ENCODE assay signal across 17 cellular contexts in the genomic region with DNA sequence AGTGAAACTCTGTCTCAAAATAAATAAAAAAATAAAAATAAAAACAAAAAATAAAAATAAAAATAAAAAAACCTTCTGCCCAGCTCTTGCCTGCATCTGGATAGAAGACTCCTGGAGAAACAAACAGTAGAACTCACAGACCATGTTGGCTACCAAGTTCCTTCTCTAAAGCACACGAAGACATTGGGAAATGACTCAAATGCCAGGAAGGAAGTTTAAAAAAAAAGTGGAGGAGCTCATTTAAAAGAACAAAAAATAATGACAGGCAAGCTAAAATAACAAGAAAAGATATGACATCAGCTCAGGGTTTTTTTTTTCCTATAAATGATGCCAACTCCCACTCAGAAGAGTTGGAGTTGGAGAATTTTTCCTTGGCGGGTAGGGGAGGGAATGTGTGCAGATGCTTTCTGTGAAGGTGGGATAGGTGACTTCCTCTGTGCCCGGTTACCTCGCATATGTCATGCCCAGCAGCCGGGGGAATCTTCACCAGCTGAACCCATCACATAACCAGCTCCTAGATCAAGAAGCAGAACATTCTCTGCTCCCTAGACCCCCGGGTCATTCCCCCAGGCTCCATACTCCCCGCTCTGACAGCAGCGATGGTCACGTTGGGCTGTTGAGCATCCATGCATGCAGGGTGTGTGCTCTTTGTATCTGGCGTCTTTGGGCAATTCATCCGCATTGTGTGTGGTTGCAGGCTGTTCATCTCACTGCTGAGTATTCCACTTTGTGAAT. TPM values are rescaled to one million over a fixed set of nuclear protein-coding genes. Genes with fewer than 3 reads are reported as not detected.
A peak's percentile ranks its signal among the peaks of the same experiment; 100 is the strongest.
DNase-seq lines count a peak whose midpoint lies in the region; ATAC-seq and TF ChIP-seq lines count a peak whose summit lies in the region.
"Had no signal": no experiment of that assay in that cellular context is flagged by ENCODE, and none has a peak within 500 bp of the region (broad histone marks: within the 10 kb centered on the region; RNA-seq: fewer than 3 reads in every experiment).

No MANE protein-coding gene starts in this region.

- no peaks in the 10 kb centered on the region for H3K36me3 Mint-ChIP-seq in activated CD4-positive, alpha-beta T cell treated with anti-CD3 and anti-CD28 coated beads, Interleukin-2, amount 10 ng/mL, durations not matched to agents 7 days and 5 days (ENCODE audit: low read depth)
- H3K36me3 Mint-ChIP-seq: activated naive CD4-positive, alpha-beta T cell treated with anti-CD3 and anti-CD28 coated beads, Interleukin-2, amount 10 ng/mL, durations not matched to agents 7 days and 5 days; stimulated activated memory B cell treated with anti-CD40 and anti-IgM and Interleukin-4, amounts not matched to agents 10 μg/mL and 1 μg/mL and 100 μg/mL, for 72 hours had no signal

- intact Hi-C loops in adrenal gland (cut with DNase I) (no loop called here), spleen (cut with DNase I; ENCODE audit: low total_unique reads) (no loop called here)

- no peaks in the 10 kb centered on the region for H3K9me3 ChIP-seq in adrenal gland (replicated peaks in 1 of 3)
- H3K9me3 ChIP-seq in right atrium auricular region, result no peaks in the 10 kb centered on the region
- no peaks in the 10 kb centered on the region for H3K9me3 ChIP-seq in spleen
- H3K9me3 ChIP-seq: mucosa of descending colon had no signal

- no peak overlapping the region for H3K4me3 Mint-ChIP-seq in activated CD4-positive, alpha-beta T cell treated with anti-CD3 and anti-CD28 coated beads, Interleukin-2, amount 10 ng/mL, durations not matched to agents 7 days and 5 days
- H3K4me3 Mint-ChIP-seq: activated naive CD4-positive, alpha-beta T cell treated with anti-CD3 and anti-CD28 coated beads, Interleukin-2, amount 10 ng/mL, durations not matched to agents 7 days and 5 days; central memory CD8-positive, alpha-beta T cell; stimulated activated memory B cell treated with anti-CD40 and anti-IgM and Interleukin-4, amounts not matched to agents 10 μg/mL and 1 μg/mL and 100 μg/mL, for 72 hours had no signal

- no peaks in the 10 kb centered on the region for H3K4me1 Mint-ChIP-seq in activated CD4-positive, alpha-beta T cell treated with anti-CD3 and anti-CD28 coated beads, Interleukin-2, amount 10 ng/mL, durations not matched to agents 7 days and 5 days
- H3K4me1 Mint-ChIP-seq: activated naive CD4-positive, alpha-beta T cell treated with anti-CD3 and anti-CD28 coated beads, Interleukin-2, amount 10 ng/mL, durations not matched to agents 7 days and 5 days; central memory CD8-positive, alpha-beta T cell; stimulated activated memory B cell treated with anti-CD40 and anti-IgM and Interleukin-4, amounts not matched to agents 10 μg/mL and 1 μg/mL and 100 μg/mL, for 72 hours had no signal

- POLR2A ChIA-PET in activated CD4-positive, alpha-beta T cell treated with anti-CD3 and anti-CD28 coated beads, Interleukin-2, amount 10 ng/mL, durations not matched to agents 7 days and 5 days (lab: Charles Lee), result no interaction called here

- no peak overlapping the region for H3K27ac Mint-ChIP-seq in activated CD4-positive, alpha-beta T cell treated with anti-CD3 and anti-CD28 coated beads, Interleukin-2, amount 10 ng/mL, durations not matched to agents 7 days and 5 days
- H3K27ac Mint-ChIP-seq: activated naive CD4-positive, alpha-beta T cell treated with anti-CD3 and anti-CD28 coated beads, Interleukin-2, amount 10 ng/mL, durations not matched to agents 7 days and 5 days; stimulated activated memory B cell treated with anti-CD40 and anti-IgM and Interleukin-4, amounts not matched to agents 10 μg/mL and 1 μg/mL and 100 μg/mL, for 72 hours had no signal

- H3K9me3 Mint-ChIP-seq in activated CD4-positive, alpha-beta T cell treated with anti-CD3 and anti-CD28 coated beads, Interleukin-2, amount 10 ng/mL, durations not matched to agents 7 days and 5 days, result no peaks in the 10 kb centered on the region
- H3K9me3 Mint-ChIP-seq: activated naive CD4-positive, alpha-beta T cell treated with anti-CD3 and anti-CD28 coated beads, Interleukin-2, amount 10 ng/mL, durations not matched to agents 7 days and 5 days; central memory CD8-positive, alpha-beta T cell had no signal

- no peak for TF ChIP-seq CTCF in adrenal gland (IDR thresholded peaks at IDR 0.05)
- TF ChIP-seq CTCF in right atrium auricular region (IDR thresholded peaks at IDR 0.05), result no peak
- TF ChIP-seq CTCF in spleen (IDR thresholded peaks at IDR 0.05 in 8 of 11, conservative IDR thresholded peaks at IDR 0.05 in 3 of 11), result no peak

- H3K27ac ChIP-seq in adrenal gland, result peak overlapping the region in 3 of 5 donors; percentile 43 to 80 (median 57)
- peak overlapping the region; percentile 52 to 72 for H3K27ac ChIP-seq in right atrium auricular region
- peak overlapping the region in 6 of 8 donors; percentile 36 to 91 (median 76) for H3K27ac ChIP-seq in spleen

- peaks cover 9% of the 10 kb centered on the region for H3K27me3 Mint-ChIP-seq in activated CD4-positive, alpha-beta T cell treated with anti-CD3 and anti-CD28 coated beads, Interleukin-2, amount 10 ng/mL, durations not matched to agents 7 days and 5 days
- H3K27me3 Mint-ChIP-seq: stimulated activated memory B cell treated with anti-CD40 and anti-IgM and Interleukin-4, amounts not matched to agents 10 μg/mL and 1 μg/mL and 100 μg/mL, for 72 hours had no signal

- H3K27me3 ChIP-seq in adrenal gland (no peaks in the 10 kb centered on the region), right atrium auricular region (no peaks in the 10 kb centered on the region), spleen (replicated peaks in 1 of 7) (no peaks in the 10 kb centered on the region)

- H3K36me3 ChIP-seq in adrenal gland (replicated peaks in 1 of 2), result no peaks in the 10 kb centered on the region
- no peaks in the 10 kb centered on the region for H3K36me3 ChIP-seq in right atrium auricular region
- no peaks in the 10 kb centered on the region for H3K36me3 ChIP-seq in spleen

- DNase-seq in KG1 (lab: John Stamatoyannopoulos, UW) (peak; percentile 34), adrenal gland (no peak), right atrium auricular region (ENCODE audit: low spot score) (no peak), spleen (peak; percentile 54), NCI-H446 treated with DMSO at 0.1 percent for 48 hours (lab: John Stamatoyannopoulos, UW) (no peak)
- DNase-seq in activated CD4-positive, alpha-beta T cell treated with anti-CD3 and anti-CD28 coated beads, Interleukin-2, amount 10 ng/mL, durations not matched to agents 7 days and 5 days, result no peak
- DNase-seq: activated naive CD4-positive, alpha-beta T cell treated with anti-CD3 and anti-CD28 coated beads, Interleukin-2, amount 10 ng/mL, durations not matched to agents 7 days and 5 days; C1 segment of cervical spinal cord; mucosa of descending colon; NCI-H187 treated with DMSO at 0.1 percent for 48 hours; NCI-H748 treated with DMSO at 0.1 percent for 48 hours; SHP77 treated with DMSO at 0.1 percent for 48 hours; stimulated activated CD4-positive, alpha-beta T cell treated with anti-CD3 and anti-CD28 coated beads, Interleukin-4, amount 100 ng/mL, for 4 hours had no signal

- no peak overlapping the region for H3K4me3 ChIP-seq in adrenal gland
- H3K4me3 ChIP-seq in right atrium auricular region, result no peak overlapping the region
- no peak overlapping the region for H3K4me3 ChIP-seq in spleen
- H3K4me3 ChIP-seq: mucosa of descending colon had no signal

- peaks cover 0 to 16% of the 10 kb centered on the region in 2 donors for H3K4me1 ChIP-seq in adrenal gland (replicated peaks in 1 of 2)
- peaks cover 0 to 28% of the 10 kb centered on the region in 2 donors for H3K4me1 ChIP-seq in right atrium auricular region
- peaks cover 5 to 66% (median 32%) of the 10 kb centered on the region in 6 donors for H3K4me1 ChIP-seq in spleen

- CTCF ChIA-PET in activated CD4-positive, alpha-beta T cell treated with anti-CD3 and anti-CD28 coated beads, Interleukin-2, amount 10 ng/mL, durations not matched to agents 7 days and 5 days (lab: Charles Lee), result interaction anchor here (0.9 kb wide), 2 partner anchors 16 to 52 kb away, joined by 3 read pairs; no protein-coding TSS in a partner anchor

- no peak for TF ChIP-seq POLR2A in adrenal gland (IDR thresholded peaks at IDR 0.05)
- TF ChIP-seq POLR2A in spleen (IDR thresholded peaks at IDR 0.05), result no peak

- ATAC-seq in GM18520 (IDR thresholded peaks at IDR 0.05; ENCODE audit: unreplicated experiment) (no peak), GM18502 (IDR thresholded peaks at IDR 0.05; ENCODE audit: poor library complexity, unreplicated experiment) (no peak)
- ATAC-seq: mucosa of descending colon; stimulated activated memory B cell treated with anti-CD40 and anti-IgM and Interleukin-4, amounts not matched to agents 10 μg/mL and 1 μg/mL and 100 μg/mL, for 72 hours had no signal

- WGBS in adrenal gland, 4 donors, result 74 to 78% (median 76%) methylated on average over 9 to 11 of the region's 11 CpGs
- 59 to 75% (median 64%) methylated on average over 11 of the region's 11 CpGs for WGBS in spleen, 5 donors

RNA-seq across cellular contexts. Expression of a gene that starts 17.3 kb away (rescaled TPM):
- total RNA-seq in adrenal gland (10 to 100 TPM; 22.5 to 83.0 (median 53.7) TPM), right atrium auricular region (10 to 100 TPM; 35.7 to 51.6 TPM), spleen (100 to 1,000 TPM in 1 of 7 donors, 10 to 100 TPM in 6; 50.4 to 103 (median 75.4) TPM)
- polyA plus RNA-seq in adrenal gland (10 to 100 TPM in 1 of 3 donors, 1 to 10 TPM in 2; 4.3 to 16.1 (median 8.0) TPM), spleen (1 to 10 TPM; 4.1 to 6.0 (median 5.9) TPM)
- 1 to 10 TPM; 1.7 to 1.8 TPM for total RNA-seq in activated CD4-positive, alpha-beta T cell treated with anti-CD3 and anti-CD28 coated beads, Interleukin-2, amount 10 ng/mL, durations not matched to agents 7 days and 5 days

RNA-seq across cellular contexts. Expression of a gene that starts 54.0 kb away (rescaled TPM):
- total RNA-seq in adrenal gland (10 to 100 TPM; 10.0 to 58.0 (median 21.8) TPM), right atrium auricular region (10 to 100 TPM; 37.0 to 96.7 TPM), spleen (100 to 1,000 TPM in 2 of 7 donors, 10 to 100 TPM in 5; 47.6 to 255 (median 78.0) TPM)
- polyA plus RNA-seq in adrenal gland (10 to 100 TPM in 1 of 3 donors, 1 to 10 TPM in 2; 3.4 to 16.3 (median 8.5) TPM), spleen (10 to 100 TPM in 1 of 3 donors, 1 to 10 TPM in 2; 7.2 to 11.6 (median 8.7) TPM)
- total RNA-seq in activated CD4-positive, alpha-beta T cell treated with anti-CD3 and anti-CD28 coated beads, Interleukin-2, amount 10 ng/mL, durations not matched to agents 7 days and 5 days, result not detected

Comparison
In these comparisons a context has a peak if more than half of its experiments do, and no peak if none do; other contexts are left out.
1. DNase-seq: peak in KG1 (single experiment) and spleen (single experiment); none in adrenal gland (0 of 7), right atrium auricular region (single experiment), activated CD4-positive, alpha-beta T cell treated with anti-CD3 and anti-CD28 coated beads, Interleukin-2, amount 10 ng/mL, durations not matched to agents 7 days and 5 days (single experiment) and NCI-H446 treated with DMSO at 0.1 percent for 48 hours (single experiment).
2. RNA of a gene that starts 17.3 kb away (total RNA-seq): 50.4 to 103 TPM in spleen, 22.5 to 83.0 TPM in adrenal gland and 35.7 to 51.6 TPM in right atrium auricular region; 1.7 to 1.8 TPM in activated CD4-positive, alpha-beta T cell treated with anti-CD3 and anti-CD28 coated beads, Interleukin-2, amount 10 ng/mL, durations not matched to agents 7 days and 5 days; every median in the first group is over 4 times any median in the second.
3. RNA of a gene that starts 54.0 kb away (total RNA-seq): 37.0 to 96.7 TPM in right atrium auricular region, 47.6 to 255 TPM in spleen and 10.0 to 58.0 TPM in adrenal gland; not detected in activated CD4-positive, alpha-beta T cell treated with anti-CD3 and anti-CD28 coated beads, Interleukin-2, amount 10 ng/mL, durations not matched to agents 7 days and 5 days; every median in the first group is over 10 times any median in the second.
4. Peak in every context shown above with its lines, with median percentiles within 50 percentile points of each other: H3K27ac ChIP-seq.